In the genomic region with DNA sequence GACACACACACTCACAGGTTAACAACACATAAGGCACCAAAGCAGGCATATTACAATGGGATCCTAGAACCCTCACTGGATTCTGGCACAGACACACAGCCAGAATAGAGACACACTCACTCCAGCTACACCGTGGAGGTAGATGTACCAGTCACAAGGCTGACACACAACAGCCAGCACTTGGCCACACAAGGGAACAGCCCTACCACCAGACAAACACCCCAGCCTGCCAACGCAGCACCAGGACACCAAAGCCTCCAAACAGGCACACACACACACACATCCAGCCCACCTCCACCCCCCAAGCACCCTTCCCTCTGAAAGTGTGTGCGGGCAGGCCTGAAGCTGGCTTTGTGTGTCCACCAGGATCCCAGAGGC, we compare ENCODE assay signal across 10 cellular contexts. TPM values are rescaled to one million over a fixed set of nuclear protein-coding genes. Genes with fewer than 3 reads are reported as not detected.
DNase-seq lines count a peak whose midpoint lies in the region; FAIRE-seq and TF ChIP-seq lines count a peak whose summit lies in the region.
"Had no signal": no experiment of that assay in that cellular context is flagged by ENCODE, and none has a peak within 500 bp of the region (broad histone marks: within the 10 kb centered on the region; RNA-seq: fewer than 3 reads in every experiment).

No MANE protein-coding gene starts in this region.

- H3K27ac ChIP-seq in layer of hippocampus (ENCODE audit: low read depth, low read length) (peak overlapping the region; percentile 42), subcutaneous abdominal adipose tissue (ENCODE audit: low read depth, low read length) (peak overlapping the region; percentile 100)

- TF ChIP-seq CTCF in astrocyte of the spinal cord (IDR thresholded peaks at IDR 0.05; ENCODE audit: low read depth, low read length): no peak

- no peak for TF ChIP-seq POLR2A in GM12892 (IDR thresholded peaks at IDR 0.05; ENCODE audit: low read depth, low read length)

- H3K4me3 ChIP-seq in astrocyte of the spinal cord (ENCODE audit: low read depth, low read length) (peak overlapping the region; percentile 57), subcutaneous abdominal adipose tissue (ENCODE audit: low read depth in 1 of 5, low read length in 5 of 5) (peak overlapping the region; percentile 11 to 96 (median 72))

- H3K9ac ChIP-seq in subcutaneous abdominal adipose tissue (ENCODE audit: low read length in 5 of 5): peak overlapping the region in 4 of 5 donors; percentile 38 to 68 (median 55)

- H3K9me3 ChIP-seq in subcutaneous abdominal adipose tissue (ENCODE audit: control insufficient read depth in 5 of 5, low read length in 5 of 5): no peaks in the 10 kb centered on the region

- H3K4me1 ChIP-seq in subcutaneous abdominal adipose tissue (ENCODE audit: control insufficient read depth in 5 of 5, insufficient read depth in 5 of 5, low read length in 5 of 5): peaks cover 20 to 90% (median 82%) of the 10 kb centered on the region in 5 donors

- FAIRE-seq in GM12892 (lab: Jason Lieb, UNC): no peak

- peaks cover 0 to 29% (median 24%) of the 10 kb centered on the region in 5 donors for H3K36me3 ChIP-seq in subcutaneous abdominal adipose tissue (ENCODE audit: control insufficient read depth in 5 of 5, insufficient read depth in 5 of 5, low read length in 5 of 5)

- H3K27me3 ChIP-seq in layer of hippocampus (ENCODE audit: control insufficient read depth, insufficient read depth, low read length) (no peaks in the 10 kb centered on the region), subcutaneous abdominal adipose tissue (ENCODE audit: control insufficient read depth in 5 of 5, insufficient read depth in 4 of 5, low read length in 5 of 5) (no peaks in the 10 kb centered on the region)

- in situ Hi-C loops in astrocyte of the spinal cord (cut with HindIII; ENCODE audit: low sequenced_read_pairs): no loop called here

- peak; percentile 41 for DNase-seq in activated CD4-positive, alpha-beta T cell treated with anti-CD3 and anti-CD28 coated beads for 48 hours
- DNase-seq in activated CD4-positive, alpha-beta T cell treated with anti-CD3 and anti-CD28 coated beads, Interleukin-2, amount 50 U/mL, for 48 hours: no peak
- no peak for DNase-seq in astrocyte of the spinal cord (ENCODE audit: low read depth, low spot score)
- no peak for DNase-seq in GM12892 (ENCODE audit: insufficient read length)
- DNase-seq in NCI-H82 treated with DMSO at 0.1 percent for 48 hours (lab: John Stamatoyannopoulos, UW; ENCODE audit: unreplicated experiment): no peak
- no peak for DNase-seq in NAMALWA (ENCODE audit: low spot score)
- DNase-seq: ACHN; NK-92 treated with Interleukin-12 subunit alpha and Interleukin-12 subunit beta, amount 100 ng/mL, for 24 hours had no signal

RNA-seq across cellular contexts. Expression of a gene that starts 10.9 kb away (rescaled TPM):
- 103 TPM for polyA plus RNA-seq in GM12892 (2012; ENCODE audit: missing spikeins)

RNA-seq across cellular contexts. Expression of a gene that starts 14.1 kb away (rescaled TPM):
- polyA plus RNA-seq in GM12892 (2012; ENCODE audit: missing spikeins): 1.9 TPM

RNA-seq across cellular contexts. Expression of a gene that starts 37.2 kb away (rescaled TPM):
- 14.2 TPM for polyA plus RNA-seq in GM12892 (2012; ENCODE audit: missing spikeins)

RNA-seq across cellular contexts. Expression of a gene that starts 37.4 kb away (rescaled TPM):
- 13.7 TPM for polyA plus RNA-seq in GM12892 (2012; ENCODE audit: missing spikeins)

RNA-seq across cellular contexts. Expression of a gene that starts 50.2 kb away (rescaled TPM):
- 12.5 TPM for polyA plus RNA-seq in GM12892 (2012; ENCODE audit: missing spikeins)
